7 cellular contexts compared by ENCODE assay signal in the genomic region with DNA sequence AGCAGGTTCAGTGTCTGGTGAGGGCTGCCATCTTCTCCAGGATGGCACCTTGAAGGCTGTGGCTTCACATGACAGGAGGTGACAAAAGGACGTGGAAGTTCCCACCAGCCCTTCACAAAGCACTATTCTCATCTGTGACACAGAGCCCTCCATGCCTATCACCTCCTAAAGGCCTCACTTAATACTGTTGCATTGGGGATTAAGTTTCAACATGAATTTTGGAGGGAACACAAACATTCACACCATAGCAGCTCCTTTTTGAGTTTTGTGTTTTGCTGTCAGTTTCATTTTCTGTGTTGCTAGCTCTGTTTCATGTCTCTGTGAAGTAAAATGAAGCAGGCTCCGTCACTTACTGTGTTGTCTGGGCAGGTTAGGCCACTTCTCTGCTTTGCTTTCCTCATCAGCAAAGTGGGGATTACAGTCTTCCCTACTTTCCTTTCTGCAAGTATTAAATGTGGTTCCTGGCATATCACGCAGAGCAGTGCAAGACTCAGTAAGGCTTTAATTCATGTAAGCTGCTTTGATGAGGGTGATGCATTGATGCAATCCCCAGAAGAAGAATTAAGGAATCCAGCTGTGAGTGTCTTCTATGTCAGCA. TPM values are rescaled to one million over a fixed set of nuclear protein-coding genes. Genes with fewer than 3 reads are reported as not detected.
DNase-seq lines count a peak whose midpoint lies in the region; ATAC-seq lines count a peak whose summit lies in the region.

No MANE protein-coding gene starts in this region.

- DNase-seq in naive thymus-derived CD4-positive, alpha-beta T cell = no peak
- DNase-seq in anterior cingulate cortex (lab: John Stamatoyannopoulos, UW) = no peak
- no peak for DNase-seq in DMS53 (lab: John Stamatoyannopoulos, UW)
- DNase-seq in T-helper 9 cell = no peak

- CTCF ChIA-PET in naive thymus-derived CD4-positive, alpha-beta T cell (lab: Charles Lee) = interaction anchor here (0.6 kb wide), 1 partner anchor 13 kb away, joined by 3 read pairs; no protein-coding TSS in a partner anchor

- H3K36me3 ChIP-seq in naive thymus-derived CD4-positive, alpha-beta T cell (ENCODE audit: control insufficient read depth in 2 of 3, insufficient read depth in 3 of 3, low read length in 3 of 3) = no peaks in the 10 kb centered on the region

- H3K27ac ChIP-seq in naive thymus-derived CD4-positive, alpha-beta T cell (ENCODE audit: low read depth, low read length) = no peak overlapping the region

- H3K9me3 ChIP-seq in naive thymus-derived CD4-positive, alpha-beta T cell (ENCODE audit: control insufficient read depth in 2 of 3, low read length in 3 of 3) = no peaks in the 10 kb centered on the region

- peak overlapping the region in 5 of 10 donors; percentile 7 to 69 (median 32) for H3K4me3 Mint-ChIP-seq in naive thymus-derived CD4-positive, alpha-beta T cell

- peaks cover 0 to 4% (median 0%) of the 10 kb centered on the region in 11 donors for H3K9me3 Mint-ChIP-seq in naive thymus-derived CD4-positive, alpha-beta T cell

- ATAC-seq in GM18870 (IDR thresholded peaks at IDR 0.05; ENCODE audit: unreplicated experiment) (peak; percentile 70), GM21528 (IDR thresholded peaks at IDR 0.05; ENCODE audit: low FRiP score, unreplicated experiment) (peak; percentile 75), HG03378 (IDR thresholded peaks at IDR 0.05; ENCODE audit: unreplicated experiment) (peak; percentile 49)
- ATAC-seq in naive thymus-derived CD4-positive, alpha-beta T cell = peak; percentile 80

- peaks cover 0 to 32% (median 5%) of the 10 kb centered on the region in 7 donors for H3K4me1 Mint-ChIP-seq in naive thymus-derived CD4-positive, alpha-beta T cell

- POLR2A ChIA-PET in naive thymus-derived CD4-positive, alpha-beta T cell (lab: Charles Lee) = no interaction called here

- H3K27me3 ChIP-seq in naive thymus-derived CD4-positive, alpha-beta T cell (ENCODE audit: control insufficient read depth in 2 of 2, insufficient read depth in 2 of 2, low read length in 2 of 2) = no peaks in the 10 kb centered on the region

- intact Hi-C loops in naive thymus-derived CD4-positive, alpha-beta T cell (cut with micrococcal nuclease) = no loop called here

- no peaks in the 10 kb centered on the region for H3K4me1 ChIP-seq in naive thymus-derived CD4-positive, alpha-beta T cell (ENCODE audit: control insufficient read depth in 2 of 2, insufficient read depth in 2 of 2, low read length in 2 of 2)

- H3K27me3 Mint-ChIP-seq in naive thymus-derived CD4-positive, alpha-beta T cell = no peaks in the 10 kb centered on the region

- no peak overlapping the region for H3K4me3 ChIP-seq in naive thymus-derived CD4-positive, alpha-beta T cell (ENCODE audit: low read length)

- peak overlapping the region in 2 of 9 donors; percentile 55 to 69 for H3K27ac Mint-ChIP-seq in naive thymus-derived CD4-positive, alpha-beta T cell

- H3K36me3 Mint-ChIP-seq in naive thymus-derived CD4-positive, alpha-beta T cell = peaks cover 0 to 11% (median 5%) of the 10 kb centered on the region in 5 donors

RNA-seq across cellular contexts. Expression of a gene that starts 31.6 kb away (rescaled TPM):
- total RNA-seq in naive thymus-derived CD4-positive, alpha-beta T cell = 10 to 100 TPM; 25.3 to 75.3 (median 49.9) TPM
- polyA plus RNA-seq in naive thymus-derived CD4-positive, alpha-beta T cell = 10 to 100 TPM; 53.5 to 56.7 TPM
